In the genomic region with DNA sequence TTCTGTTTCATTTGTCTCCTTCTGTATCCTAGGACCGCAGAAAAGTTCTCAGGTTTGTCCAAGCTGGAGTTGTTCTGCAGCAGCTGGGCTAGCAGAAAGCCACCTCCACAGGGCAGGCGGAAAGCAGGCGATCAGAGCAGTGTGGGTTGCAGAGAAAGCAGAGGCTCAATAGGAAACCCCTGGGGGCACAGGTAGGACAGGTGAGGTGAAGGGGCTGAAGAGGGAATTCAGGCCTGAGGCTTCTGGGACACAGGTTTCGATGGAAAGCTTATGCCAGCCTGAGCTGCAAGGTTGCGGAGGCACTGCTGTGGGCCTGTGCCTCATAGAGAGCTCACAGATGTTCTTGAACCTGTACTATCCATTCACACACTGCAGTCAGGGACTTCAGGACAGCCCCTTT, we compare ENCODE assay signal across 20 cellular contexts.
"Had no signal": no experiment of that assay in that cellular context is flagged by ENCODE, and none has a peak within 500 bp of the region (broad histone marks: within the 10 kb centered on the region; RNA-seq: fewer than 3 reads in every experiment).

No MANE protein-coding gene starts in this region.

- H3K9ac ChIP-seq: neural progenitor cell had no signal

- H2AFZ ChIP-seq: neural progenitor cell had no signal

- DNase-seq: activated CD4-positive, alpha-beta T cell treated with anti-CD3 and anti-CD28 coated beads, Interleukin-2, amount 50 U/mL, for 48 hours; activated naive CD4-positive, alpha-beta T cell treated with Interleukin-2 at 50 U/mL for 16 hours; activated naive CD8-positive, alpha-beta T cell treated with anti-CD3 and anti-CD28 coated beads for 36 hours; activated T-cell treated with anti-CD3 and anti-CD28 coated beads, Interleukin-2, amount 50 U/mL, for 48 hours; central memory CD4-positive, alpha-beta T cell; dermis blood vessel endothelial cell; effector CD8-positive, alpha-beta T cell; foreskin keratinocyte; naive thymus-derived CD8-positive, alpha-beta T cell; psoas muscle; stimulated activated CD4-positive, alpha-beta T cell treated with anti-CD3 and anti-CD28 coated beads, Interleukin-1b, Interleukin-23, amount 100 ng/mL, for 48 hours; stimulated activated naive CD4-positive, alpha-beta T cell; T-helper 9 cell had no signal

- H3K9me3 ChIP-seq: left lung, psoas muscle, right atrium auricular region, thoracic aorta, vagina had no signal

- FAIRE-seq: astrocyte had no signal

- H3K4me3 ChIP-seq: left lung, lung, neural progenitor cell, psoas muscle, right atrium auricular region, thoracic aorta, vagina had no signal

- H3K4me1 ChIP-seq: foreskin keratinocyte, left lung, neural progenitor cell, psoas muscle, right atrium auricular region, vagina had no signal

- H3K4me2 ChIP-seq: neural progenitor cell had no signal

- H3K36me3 ChIP-seq: left lung, neural progenitor cell, right atrium auricular region, thoracic aorta, vagina had no signal

- H3K27me3 ChIP-seq: foreskin keratinocyte, left lung, neural progenitor cell, right atrium auricular region, vagina had no signal

- H3K27ac ChIP-seq: foreskin keratinocyte, left lung, neural progenitor cell, psoas muscle, right atrium auricular region, thoracic aorta, vagina had no signal

- ATAC-seq: foreskin keratinocyte; left lung; naive thymus-derived CD8-positive, alpha-beta T cell; psoas muscle had no signal
